Comparison of ENCODE assay signal across 1 cellular context in the genomic region with DNA sequence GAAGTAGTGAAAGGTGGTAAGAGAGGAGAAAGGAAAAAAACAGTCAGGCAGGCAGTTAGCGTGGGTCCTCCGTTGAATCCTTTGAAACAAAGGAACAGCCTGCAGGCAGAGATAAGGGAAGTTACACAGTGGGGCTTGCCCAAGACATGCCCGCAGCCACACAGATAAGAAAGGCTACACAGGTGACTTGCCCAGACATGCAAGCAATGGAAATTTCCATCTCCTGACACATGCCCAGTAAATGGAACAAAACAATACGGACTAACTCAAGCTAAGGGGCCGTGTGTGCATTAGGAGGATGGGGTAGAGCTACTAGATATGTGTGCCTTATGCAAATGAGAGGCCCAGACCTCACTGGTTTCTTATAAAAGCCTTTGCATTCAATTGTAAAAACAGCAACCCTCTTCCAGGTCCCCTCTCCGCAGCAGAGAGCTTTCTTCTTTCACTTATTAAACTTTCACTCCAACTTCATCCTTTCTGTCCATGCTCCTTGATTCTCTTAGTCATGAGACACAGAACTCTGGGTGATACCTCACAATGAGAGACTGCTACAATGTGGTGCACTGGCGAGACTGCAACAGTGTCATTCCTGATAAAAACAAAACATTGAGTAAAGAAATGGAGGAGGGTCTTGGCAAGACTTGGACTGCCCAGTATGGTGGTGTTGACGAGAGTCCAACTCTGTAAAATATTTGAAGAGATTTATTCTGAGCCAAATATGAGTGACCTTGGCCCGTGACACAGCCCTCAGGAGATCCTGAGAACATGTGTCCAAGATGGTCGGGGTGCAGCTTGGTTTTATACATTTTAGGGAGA.
TF ChIP-seq lines count a peak whose summit lies in the region.

No MANE protein-coding gene starts in this region.

TF ChIP-seq in WTC11, 78 proteins besides CTCF, POLR2A, EP300 and RAD21:
- TF ChIP-seq, protein P1, sequence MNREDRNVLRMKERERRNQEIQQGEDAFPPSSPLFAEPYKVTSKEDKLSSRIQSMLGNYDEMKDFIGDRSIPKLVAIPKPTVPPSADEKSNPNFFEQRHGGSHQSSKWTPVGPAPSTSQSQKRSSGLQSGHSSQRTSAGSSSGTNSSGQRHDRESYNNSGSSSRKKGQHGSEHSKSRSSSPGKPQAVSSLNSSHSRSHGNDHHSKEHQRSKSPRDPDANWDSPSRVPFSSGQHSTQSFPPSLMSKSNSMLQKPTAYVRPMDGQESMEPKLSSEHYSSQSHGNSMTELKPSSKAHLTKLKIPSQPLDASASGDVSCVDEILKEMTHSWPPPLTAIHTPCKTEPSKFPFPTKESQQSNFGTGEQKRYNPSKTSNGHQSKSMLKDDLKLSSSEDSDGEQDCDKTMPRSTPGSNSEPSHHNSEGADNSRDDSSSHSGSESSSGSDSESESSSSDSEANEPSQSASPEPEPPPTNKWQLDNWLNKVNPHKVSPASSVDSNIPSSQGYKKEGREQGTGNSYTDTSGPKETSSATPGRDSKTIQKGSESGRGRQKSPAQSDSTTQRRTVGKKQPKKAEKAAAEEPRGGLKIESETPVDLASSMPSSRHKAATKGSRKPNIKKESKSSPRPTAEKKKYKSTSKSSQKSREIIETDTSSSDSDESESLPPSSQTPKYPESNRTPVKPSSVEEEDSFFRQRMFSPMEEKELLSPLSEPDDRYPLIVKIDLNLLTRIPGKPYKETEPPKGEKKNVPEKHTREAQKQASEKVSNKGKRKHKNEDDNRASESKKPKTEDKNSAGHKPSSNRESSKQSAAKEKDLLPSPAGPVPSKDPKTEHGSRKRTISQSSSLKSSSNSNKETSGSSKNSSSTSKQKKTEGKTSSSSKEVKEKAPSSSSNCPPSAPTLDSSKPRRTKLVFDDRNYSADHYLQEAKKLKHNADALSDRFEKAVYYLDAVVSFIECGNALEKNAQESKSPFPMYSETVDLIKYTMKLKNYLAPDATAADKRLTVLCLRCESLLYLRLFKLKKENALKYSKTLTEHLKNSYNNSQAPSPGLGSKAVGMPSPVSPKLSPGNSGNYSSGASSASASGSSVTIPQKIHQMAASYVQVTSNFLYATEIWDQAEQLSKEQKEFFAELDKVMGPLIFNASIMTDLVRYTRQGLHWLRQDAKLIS (CRISPR knock-in tag; IDR thresholded peaks at IDR 0.05; ENCODE audit: borderline replicate concordance) = no peak
- 0 out of 2 replicates have a peak, but pooled peaks have one; percentile 59 for TF ChIP-seq TP53 (CRISPR knock-in tag; IDR thresholded peaks at IDR 0.05)
- TF ChIP-seq CBFB (CRISPR knock-in tag; IDR thresholded peaks at IDR 0.05; ENCODE audit: low read depth) = no peak
- TF ChIP-seq, protein P2, sequence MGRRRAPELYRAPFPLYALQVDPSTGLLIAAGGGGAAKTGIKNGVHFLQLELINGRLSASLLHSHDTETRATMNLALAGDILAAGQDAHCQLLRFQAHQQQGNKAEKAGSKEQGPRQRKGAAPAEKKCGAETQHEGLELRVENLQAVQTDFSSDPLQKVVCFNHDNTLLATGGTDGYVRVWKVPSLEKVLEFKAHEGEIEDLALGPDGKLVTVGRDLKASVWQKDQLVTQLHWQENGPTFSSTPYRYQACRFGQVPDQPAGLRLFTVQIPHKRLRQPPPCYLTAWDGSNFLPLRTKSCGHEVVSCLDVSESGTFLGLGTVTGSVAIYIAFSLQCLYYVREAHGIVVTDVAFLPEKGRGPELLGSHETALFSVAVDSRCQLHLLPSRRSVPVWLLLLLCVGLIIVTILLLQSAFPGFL (CRISPR knock-in tag; IDR thresholded peaks at IDR 0.05; ENCODE audit: borderline replicate concordance) = no peak
- no peak for TF ChIP-seq NFE2L1 (CRISPR knock-in tag; IDR thresholded peaks at IDR 0.05)
